Comparison of ENCODE assay signal across 1 cellular context in the genomic region with DNA sequence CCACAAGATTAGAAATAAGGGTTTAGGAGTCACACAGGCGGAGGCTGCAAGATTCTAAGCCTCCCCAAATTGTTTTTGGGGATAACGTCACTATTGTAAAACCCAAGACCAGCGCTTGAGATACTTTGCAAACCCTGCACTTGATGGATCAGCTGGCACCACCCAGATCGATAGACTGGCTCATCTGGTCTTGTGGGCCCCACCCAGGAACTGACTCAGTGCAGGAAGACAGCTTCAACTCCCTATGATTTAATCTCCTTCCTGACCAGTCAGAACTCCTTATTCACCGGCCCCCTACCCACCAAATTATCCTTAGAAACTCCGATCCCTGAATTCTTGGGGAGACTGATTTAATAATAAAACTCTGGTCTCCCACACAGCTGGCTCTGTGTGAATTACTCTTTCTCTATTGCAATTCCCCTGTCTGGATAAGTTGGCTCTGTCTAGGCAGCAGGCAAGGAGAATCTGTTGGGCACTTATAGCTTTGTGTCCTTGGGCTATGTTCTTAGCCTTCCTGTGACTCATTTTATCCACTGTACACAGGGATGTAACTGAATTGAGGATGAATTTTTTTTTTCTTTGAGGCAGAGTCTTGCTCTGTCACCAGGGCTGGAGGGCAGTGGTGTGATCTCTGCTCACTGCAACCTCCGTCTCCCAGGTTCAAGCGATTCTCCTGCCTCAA.
TF ChIP-seq lines count a peak whose summit lies in the region.

No MANE protein-coding gene starts in this region.

TF ChIP-seq in K562, 482 proteins besides CTCF, POLR2A, EP300 and RAD21 (continued from another document):
- TF ChIP-seq, protein P1, sequence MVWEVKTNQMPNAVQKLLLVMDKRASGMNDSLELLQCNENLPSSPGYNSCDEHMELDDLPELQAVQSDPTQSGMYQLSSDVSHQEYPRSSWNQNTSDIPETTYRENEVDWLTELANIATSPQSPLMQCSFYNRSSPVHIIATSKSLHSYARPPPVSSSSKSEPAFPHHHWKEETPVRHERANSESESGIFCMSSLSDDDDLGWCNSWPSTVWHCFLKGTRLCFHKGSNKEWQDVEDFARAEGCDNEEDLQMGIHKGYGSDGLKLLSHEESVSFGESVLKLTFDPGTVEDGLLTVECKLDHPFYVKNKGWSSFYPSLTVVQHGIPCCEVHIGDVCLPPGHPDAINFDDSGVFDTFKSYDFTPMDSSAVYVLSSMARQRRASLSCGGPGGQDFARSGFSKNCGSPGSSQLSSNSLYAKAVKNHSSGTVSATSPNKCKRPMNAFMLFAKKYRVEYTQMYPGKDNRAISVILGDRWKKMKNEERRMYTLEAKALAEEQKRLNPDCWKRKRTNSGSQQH (CRISPR knock-in tag; IDR thresholded peaks at IDR 0.05), result no peak
- TF ChIP-seq ZNF318 (IDR thresholded peaks at IDR 0.05; ENCODE audit: borderline replicate concordance in 1 of 2, low read depth in 1 of 2), result no peak
